In genomic region chr10:119786117-119786769, GRCh38 we compare ENCODE assay signal across 13 cellular contexts.
A peak's percentile ranks its signal among the peaks of the same experiment; 100 is the strongest.
DNase-seq lines count a peak whose midpoint lies in the region; ATAC-seq lines count a peak whose summit lies in the region.
"Had no signal": no experiment of that assay in that cellular context is flagged by ENCODE, and none has a peak within 500 bp of the region (broad histone marks: within the 10 kb centered on the region; RNA-seq: fewer than 3 reads in every experiment).

No MANE protein-coding gene starts in this region.

- no peak for ATAC-seq in activated naive CD4-positive, alpha-beta T cell treated with anti-CD3 and anti-CD28 coated beads, Interleukin-2, amount 50 U/mL, for 72 hours

- DNase-seq in Kasumi-1 (lab: John Stamatoyannopoulos, UW) (peak; percentile 98 to 99), amniotic epithelial cell (ENCODE audit: low read depth) (peak; percentile 96), left kidney (ENCODE audit: low read depth, low spot score) (peak; percentile 84), NCI-H2227 (lab: John Stamatoyannopoulos, UW; ENCODE audit: unreplicated experiment) (no peak), NCI-H2196 (lab: John Stamatoyannopoulos, UW; ENCODE audit: unreplicated experiment) (no peak)
- no peak for DNase-seq in activated naive CD4-positive, alpha-beta T cell treated with anti-CD3 and anti-CD28 coated beads, Interleukin-2, amount 50 U/mL, for 72 hours (ENCODE audit: low spot score in 2 of 2)
- DNase-seq in activated CD4-positive, alpha-beta T cell treated with anti-CD3 and anti-CD28 coated beads for 4 hours: no peak
- DNase-seq: activated B cell treated with CpG ODN at 0.5 μM for 24 hours; amniotic stem cell; CD4-positive, CD25-positive, alpha-beta regulatory T cell; NCI-H1105 treated with DMSO at 0.1 percent for 48 hours had no signal

- H4K20me1 ChIP-seq in BLaER1 treated with 17β-estradiol and CSF1 and Interleukin-3, amounts not matched to agents 10 nM and 100 nM: peaks cover 0 to 4% (median 0%) of the 10 kb centered on the region in 11 experiments; a peak in 2 of 22 replicates

- peaks cover 50 to 70% (median 66%) of the 10 kb centered on the region in 10 experiments for H3K4me1 ChIP-seq in BLaER1 treated with 17β-estradiol and CSF1 and Interleukin-3, amounts not matched to agents 10 nM and 100 nM
- H3K4me1 ChIP-seq: prostate gland had no signal

- peak overlapping the region; percentile 68 to 86 (median 78) for H3K4me2 ChIP-seq in BLaER1 treated with 17β-estradiol and CSF1 and Interleukin-3, amounts not matched to agents 10 nM and 100 nM

- H3K4me3 ChIP-seq in BLaER1 treated with 17β-estradiol and CSF1 and Interleukin-3, amounts not matched to agents 10 nM and 100 nM: no peak overlapping the region
- H3K4me3 ChIP-seq: prostate gland had no signal

- peaks cover 0 to 6% of the 10 kb centered on the region in 2 donors for H3K36me3 Mint-ChIP-seq in activated naive CD4-positive, alpha-beta T cell treated with anti-CD3 and anti-CD28 coated beads, Interleukin-2, amount 50 U/mL, for 72 hours

- H3K9ac ChIP-seq in BLaER1 treated with 17β-estradiol and CSF1 and Interleukin-3, amounts not matched to agents 10 nM and 100 nM: peak overlapping the region in 3 of 11 experiments; percentile 55 to 73 (median 66); a peak in 5 of 22 replicates

- no peak overlapping the region for H3K27ac Mint-ChIP-seq in activated naive CD4-positive, alpha-beta T cell treated with anti-CD3 and anti-CD28 coated beads, Interleukin-2, amount 50 U/mL, for 72 hours

- peak overlapping the region in 9 of 11 experiments; percentile 59 to 84 (median 67); a peak in 15 of 22 replicates for H3K27ac ChIP-seq in BLaER1 treated with 17β-estradiol and CSF1 and Interleukin-3, amounts not matched to agents 10 nM and 100 nM
- H3K27ac ChIP-seq: prostate gland had no signal

- H3K9me3 ChIP-seq in BLaER1 treated with 17β-estradiol and CSF1 and Interleukin-3, amounts not matched to agents 10 nM and 100 nM (replicated peaks in 1 of 11): peaks cover 0 to 2% (median 0%) of the 10 kb centered on the region in 11 experiments; a peak in 3 of 22 replicates
- H3K9me3 ChIP-seq: prostate gland had no signal

- no peaks in the 10 kb centered on the region for H3K9me3 Mint-ChIP-seq in activated naive CD4-positive, alpha-beta T cell treated with anti-CD3 and anti-CD28 coated beads, Interleukin-2, amount 50 U/mL, for 72 hours
- H3K9me3 Mint-ChIP-seq: activated B cell treated with CpG ODN at 0.5 μM for 24 hours; CD4-positive, CD25-positive, alpha-beta regulatory T cell had no signal

- H3K27me3 ChIP-seq in BLaER1 treated with 17β-estradiol and CSF1 and Interleukin-3, amounts not matched to agents 10 nM and 100 nM: no peaks in the 10 kb centered on the region

- peaks cover 0 to 13% (median 7%) of the 10 kb centered on the region in 11 experiments; a peak in 11 of 22 replicates for H3K36me3 ChIP-seq in BLaER1 treated with 17β-estradiol and CSF1 and Interleukin-3, amounts not matched to agents 10 nM and 100 nM
- H3K36me3 ChIP-seq: prostate gland had no signal

Comparison
In these comparisons a context has a peak if more than half of its experiments do, and no peak if none do; other contexts are left out.
1. DNase-seq: peak in Kasumi-1 (2 of 2), amniotic epithelial cell (single experiment) and left kidney (single experiment); none in activated naive CD4-positive, alpha-beta T cell treated with anti-CD3 and anti-CD28 coated beads, Interleukin-2, amount 50 U/mL, for 72 hours (0 of 2), NCI-H2227 (single experiment), NCI-H2196 (single experiment) and activated CD4-positive, alpha-beta T cell treated with anti-CD3 and anti-CD28 coated beads for 4 hours (0 of 2).